23 cellular contexts compared by ENCODE assay signal in genomic region chr9:116032683-116033440, GRCh38.
"Had no signal": no experiment of that assay in that cellular context is flagged by ENCODE, and none has a peak within 500 bp of the region (broad histone marks: within the 10 kb centered on the region; RNA-seq: fewer than 3 reads in every experiment).

No MANE protein-coding gene starts in this region.

- H3K27ac ChIP-seq: gastroesophageal sphincter, hepatocyte, left lung, neutrophil, parathyroid adenoma, thoracic aorta, uterus had no signal

- H3K4me3 ChIP-seq: gastroesophageal sphincter, hepatocyte, left lung, lung, thoracic aorta, uterus had no signal

- H3K27me3 ChIP-seq: gastroesophageal sphincter, hepatocyte, left lung, neutrophil, uterus had no signal

- H3K4me1 ChIP-seq: gastroesophageal sphincter, left lung, parathyroid adenoma, uterus had no signal

- H3K36me3 ChIP-seq: gastroesophageal sphincter, left lung, neutrophil, thoracic aorta, uterus had no signal

- ATAC-seq: activated CD8-positive, alpha-beta T cell treated with anti-CD3 and anti-CD28 coated beads for 36 hours; activated naive CD4-positive, alpha-beta T cell treated with anti-CD3 and anti-CD28 coated beads, Interleukin-2, amount 50 U/mL, for 72 hours; gastroesophageal sphincter; left lung; right cardiac atrium had no signal

- DNase-seq: activated B cell treated with CpG ODN at 0.5 μM for 24 hours; activated CD4-positive, alpha-beta T cell treated with anti-CD3 and anti-CD28 coated beads, Interleukin-2, amount 50 U/mL, for 1 hour; activated CD8-positive, alpha-beta T cell treated with anti-CD3 and anti-CD28 coated beads for 36 hours; activated naive CD4-positive, alpha-beta T cell; activated T-cell treated with anti-CD3 and anti-CD28 coated beads, Interleukin-2, amount 50 U/mL, for 48 hours; effector CD8-positive, alpha-beta T cell; erythroblast; islet precursor cell; left lung; naive B cell; nephron progenitor cell; right cardiac atrium; stimulated activated CD4-positive, alpha-beta T cell treated with anti-CD3 and anti-CD28 coated beads, Interleukin-4, amount 100 ng/mL, for 1 hour; T-helper 1 cell; uterus had no signal

- H3K9me3 ChIP-seq: gastroesophageal sphincter, neutrophil, uterus had no signal

- H2AFZ ChIP-seq: hepatocyte, parathyroid adenoma had no signal

- H3K9ac ChIP-seq: parathyroid adenoma had no signal

- FAIRE-seq: colon had no signal

- H3K79me2 ChIP-seq: hepatocyte, parathyroid adenoma had no signal

- H3K4me2 ChIP-seq: hepatocyte had no signal
